13 cellular contexts compared by ENCODE assay signal in genomic region chr15:34853001-34853758, GRCh38. TPM values are rescaled to one million over a fixed set of nuclear protein-coding genes. Genes with fewer than 3 reads are reported as not detected.
DNase-seq lines count a peak whose midpoint lies in the region; ATAC-seq and TF ChIP-seq lines count a peak whose summit lies in the region.
"Had no signal": no experiment of that assay in that cellular context is flagged by ENCODE, and none has a peak within 500 bp of the region (broad histone marks: within the 10 kb centered on the region; RNA-seq: fewer than 3 reads in every experiment).

No MANE protein-coding gene starts in this region.

- H3K27ac ChIP-seq in HCT116 (ENCODE audit: low read depth, low read length) (no peak overlapping the region), coronary artery (peak overlapping the region in 1 of 2 donors; percentile 39), left lung (no peak overlapping the region), transverse colon (no peak overlapping the region), tibial nerve (no peak overlapping the region)

- DNase-seq in AG10803 (ENCODE audit: low read depth) (peak; percentile 69), HCT116 (ENCODE audit: low read depth, low spot score) (no peak), coronary artery (ENCODE audit: low spot score) (no peak), left lung (no peak), transverse colon (no peak), DMS79 treated with DMSO at 0.1 percent for 48 hours (lab: John Stamatoyannopoulos, UW) (no peak), T-helper 2 cell (no peak), tibial nerve (ENCODE audit: low spot score in 2 of 2) (no peak)
- DNase-seq: activated CD4-positive, alpha-beta T cell treated with anti-CD3 and anti-CD28 coated beads, Interleukin-2, amount 50 U/mL, for 48 hours; activated naive CD8-positive, alpha-beta T cell treated with anti-CD3 and anti-CD28 coated beads, Interleukin-2, amount 10 ng/mL, durations not matched to agents 7 days and 5 days; kidney glomerular epithelial cell; NCI-H345 had no signal

- ATAC-seq in HCT116 (no peak), left lung (peak; percentile 80)

- H3K9ac ChIP-seq in HCT116 (ENCODE audit: low read length): no peak overlapping the region

- H3K4me1 ChIP-seq in HCT116 (ENCODE audit: control insufficient read depth in 1 of 2, insufficient read depth in 2 of 2, low read length in 2 of 2) (peaks cover 0 to 7% of the 10 kb centered on the region in 2 experiments; a peak in 1 of 4 replicates), left lung (peaks cover 0 to 4% of the 10 kb centered on the region in 2 donors), transverse colon (peaks cover 3 to 9% (median 7%) of the 10 kb centered on the region in 4 donors), tibial nerve (peaks cover 0 to 40% (median 20%) of the 10 kb centered on the region in 4 donors)

- H3K4me3 ChIP-seq in AG10803 (ENCODE audit: low read length): no peak overlapping the region
- H3K4me3 ChIP-seq in HCT116 (replicated peaks in 1 of 2; ENCODE audit: low read depth in 1 of 2, low read length in 2 of 2): no peak overlapping the region
- peak overlapping the region; percentile 12 for H3K4me3 ChIP-seq in coronary artery
- H3K4me3 ChIP-seq in left lung: no peak overlapping the region
- no peak overlapping the region for H3K4me3 ChIP-seq in transverse colon
- H3K4me3 ChIP-seq in tibial nerve: no peak overlapping the region

- no peaks in the 10 kb centered on the region for H3K9me3 ChIP-seq in HCT116 (ENCODE audit: control insufficient read depth in 1 of 2, insufficient read depth in 1 of 2, low read depth in 1 of 2, low read length in 2 of 2)
- no peaks in the 10 kb centered on the region for H3K9me3 ChIP-seq in left lung
- no peaks in the 10 kb centered on the region for H3K9me3 ChIP-seq in transverse colon
- H3K9me3 ChIP-seq in tibial nerve: no peaks in the 10 kb centered on the region

- no peak for TF ChIP-seq EP300 in transverse colon (IDR thresholded peaks at IDR 0.05; ENCODE audit: low read depth)
- TF ChIP-seq EP300 in tibial nerve (IDR thresholded peaks at IDR 0.05): no peak

- TF ChIP-seq POLR2A in HCT116 (IDR thresholded peaks at IDR 0.05; ENCODE audit: borderline replicate concordance, extremely low read depth, insufficient read depth, insufficient read length) (no peak), transverse colon (IDR thresholded peaks at IDR 0.05) (no peak), tibial nerve (IDR thresholded peaks at IDR 0.05) (no peak)

- H2AFZ ChIP-seq in HCT116 (ENCODE audit: low read depth, low read length, poor library complexity, severe bottlenecking): no peak overlapping the region

- no peaks in the 10 kb centered on the region for H4K20me1 ChIP-seq in HCT116 (ENCODE audit: insufficient read depth)

- TF ChIP-seq RAD21 in HCT116 (IDR thresholded peaks at IDR 0.05; ENCODE audit: low read depth): no peak

- BruUV-seq in HCT116 (replicated peaks; lab: Mats Ljungman, UMichigan): no TSS peak

- H3K27me3 ChIP-seq in HCT116 (ENCODE audit: insufficient read depth, low read length) (no peaks in the 10 kb centered on the region), left lung (no peaks in the 10 kb centered on the region), transverse colon (no peaks in the 10 kb centered on the region), tibial nerve (no peaks in the 10 kb centered on the region)

- H3K4me2 ChIP-seq in HCT116 (ENCODE audit: low read length): no peak overlapping the region

- 64 to 83% methylated on average over 2 of the region's 2 CpGs for WGBS in transverse colon (ENCODE audit: low coverage in 1 of 2), 2 donors
- 36 to 38% methylated on average over 2 of the region's 2 CpGs for WGBS in tibial nerve, 2 donors

- peaks cover 5 to 6% of the 10 kb centered on the region in 2 experiments for H3K36me3 ChIP-seq in HCT116 (ENCODE audit: control insufficient read depth in 1 of 2, insufficient read depth in 2 of 2, low read length in 2 of 2)
- H3K36me3 ChIP-seq in left lung: peaks cover 0 to 37% of the 10 kb centered on the region in 2 donors
- H3K36me3 ChIP-seq in transverse colon: peaks cover 0 to 13% (median 7%) of the 10 kb centered on the region in 4 donors
- peaks cover 0 to 22% (median 3%) of the 10 kb centered on the region in 3 donors for H3K36me3 ChIP-seq in tibial nerve

- RAD21 ChIA-PET in HCT116 (lab: Charles Lee; ENCODE audit: low non-redundant PET in 1 of 2, low total read pairs in 2 of 2, uncharacterized antibody in 2 of 2, unreplicated experiment in 2 of 2): no interaction called here

- TF ChIP-seq CTCF in AG10803 (conservative IDR thresholded peaks at IDR 0.05; ENCODE audit: low read length) (no peak), HCT116 (IDR thresholded peaks at IDR 0.05 in 2 of 3, conservative IDR thresholded peaks at IDR 0.05 in 1 of 3; ENCODE audit: borderline replicate concordance in 1 of 3, insufficient read depth in 1 of 3, low read depth in 2 of 3, low read length in 2 of 3) (peak in 2 of 3 experiments; percentile 4 to 18; a peak in 1 of 6 replicates), coronary artery (IDR thresholded peaks at IDR 0.05) (no peak), left lung (IDR thresholded peaks at IDR 0.05) (no peak), transverse colon (IDR thresholded peaks at IDR 0.05) (no peak), tibial nerve (IDR thresholded peaks at IDR 0.05) (no peak)

- CTCF ChIA-PET in HCT116 (lab: Charles Lee): no interaction called here

- no peaks in the 10 kb centered on the region for H3K79me2 ChIP-seq in HCT116 (ENCODE audit: insufficient read depth, low read length)

- in situ Hi-C loops in transverse colon (cut with MboI; ENCODE audit: low pct_ligation_motif_present in 1 of 4, low pct_unique_long_range_greater_than_20kb in 1 of 4, low sequenced_read_pairs in 3 of 4): no loop called here

- intact Hi-C loops in HCT116 (cut with micrococcal nuclease) (no loop called here), left lung (cut with DNase I) (no loop called here), transverse colon (cut with DNase I; ENCODE audit: low total_unique reads) (no loop called here)

- POLR2A ChIA-PET in HCT116 (lab: Charles Lee): no interaction called here

- H3K9me2 ChIP-seq in HCT116 (ENCODE audit: insufficient read depth): no peaks in the 10 kb centered on the region

TF ChIP-seq in HCT116, 20 proteins besides CTCF, POLR2A, EP300 and RAD21:
- TF ChIP-seq, protein P1, sequence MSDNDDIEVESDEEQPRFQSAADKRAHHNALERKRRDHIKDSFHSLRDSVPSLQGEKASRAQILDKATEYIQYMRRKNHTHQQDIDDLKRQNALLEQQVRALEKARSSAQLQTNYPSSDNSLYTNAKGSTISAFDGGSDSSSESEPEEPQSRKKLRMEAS (IDR thresholded peaks at IDR 0.05): no peak
- TF ChIP-seq SIN3A (IDR thresholded peaks at IDR 0.05; ENCODE audit: low read depth) (no peak), ELF1 (IDR thresholded peaks at IDR 0.05; ENCODE audit: borderline replicate concordance, low read depth) (no peak), CBX3 (IDR thresholded peaks at IDR 0.05; ENCODE audit: low read depth) (no peak), SRF (IDR thresholded peaks at IDR 0.05; ENCODE audit: low read depth) (no peak), EZH2 (IDR thresholded peaks at IDR 0.05) (no peak), YY1 (IDR thresholded peaks at IDR 0.05; ENCODE audit: extremely low read depth, insufficient replicate concordance, low read depth, low read length) (no peak), TCF7L2 (IDR thresholded peaks at IDR 0.05; ENCODE audit: borderline replicate concordance, extremely low read depth, insufficient read depth, insufficient read length) (no peak), ZFX (IDR thresholded peaks at IDR 0.05) (no peak)

RNA-seq across cellular contexts. Expression of gene ACTC1, which starts 57.8 kb away (rescaled TPM):
- total RNA-seq in HCT116 (2021; ENCODE audit: unreplicated experiment) (not detected), left lung (1 to 10 TPM; 3.3 to 4.5 TPM), transverse colon (1 to 10 TPM in 1 of 4 donors, under 1 TPM in 1, not detected in 2; 0.41 to 3.4 TPM), tibial nerve (1 to 10 TPM in 2 of 4 donors, not detected in 2; 1.1 to 2.1 TPM)
- not detected in 2 replicates for polyA plus RNA-seq in HCT116 (2012)
- total RNA-seq: activated naive CD8-positive, alpha-beta T cell treated with anti-CD3 and anti-CD28 coated beads, Interleukin-2, amount 10 ng/mL, durations not matched to agents 7 days and 5 days had no signal
- polyA plus RNA-seq: CD14-positive monocyte had no signal

Comparison
In these comparisons a context has a peak if more than half of its experiments do, and no peak if none do; other contexts are left out.
1. CTCF ChIP-seq: peak in HCT116 (2 of 3); none in AG10803 (single experiment), coronary artery (single experiment), left lung (0 of 2), transverse colon (0 of 5) and tibial nerve (0 of 5).